8 cellular contexts compared by ENCODE assay signal in genomic region chr9:137064880-137065164, GRCh38. TPM values are rescaled to one million over a fixed set of nuclear protein-coding genes. Genes with fewer than 3 reads are reported as not detected.
"Had no signal": no experiment of that assay in that cellular context is flagged by ENCODE, and none has a peak within 500 bp of the region (broad histone marks: within the 10 kb centered on the region; RNA-seq: fewer than 3 reads in every experiment).

No MANE protein-coding gene starts in this region.

- H3K36me3 Mint-ChIP-seq: IgD-negative memory B cell had no signal

- H3K4me3 Mint-ChIP-seq: GM23338, H9, HFFc6, IgD-negative memory B cell had no signal

- H3K27ac ChIP-seq: HL-60 had no signal

- H3K27ac Mint-ChIP-seq: GM23338, H9, HFFc6 had no signal

- H3K9me3 Mint-ChIP-seq: GM23338, H9, HFFc6, IgD-negative memory B cell had no signal

- H3K4me3 ChIP-seq: GM23338 had no signal

- H2AFZ ChIP-seq: GM23338 had no signal

- H3K4me2 ChIP-seq: GM23338 had no signal

- DNase-seq: H9, HCEC 1CT, HFFc6, KBM-7 had no signal

RNA-seq across cellular contexts. Expression of gene ENTPD2, which starts 11.0 kb away (rescaled TPM):
- total RNA-seq: HT1080 had no signal
- polyA plus RNA-seq: IgD-negative memory B cell had no signal
